Comparison of ENCODE assay signal across 24 cellular contexts in the genomic region with DNA sequence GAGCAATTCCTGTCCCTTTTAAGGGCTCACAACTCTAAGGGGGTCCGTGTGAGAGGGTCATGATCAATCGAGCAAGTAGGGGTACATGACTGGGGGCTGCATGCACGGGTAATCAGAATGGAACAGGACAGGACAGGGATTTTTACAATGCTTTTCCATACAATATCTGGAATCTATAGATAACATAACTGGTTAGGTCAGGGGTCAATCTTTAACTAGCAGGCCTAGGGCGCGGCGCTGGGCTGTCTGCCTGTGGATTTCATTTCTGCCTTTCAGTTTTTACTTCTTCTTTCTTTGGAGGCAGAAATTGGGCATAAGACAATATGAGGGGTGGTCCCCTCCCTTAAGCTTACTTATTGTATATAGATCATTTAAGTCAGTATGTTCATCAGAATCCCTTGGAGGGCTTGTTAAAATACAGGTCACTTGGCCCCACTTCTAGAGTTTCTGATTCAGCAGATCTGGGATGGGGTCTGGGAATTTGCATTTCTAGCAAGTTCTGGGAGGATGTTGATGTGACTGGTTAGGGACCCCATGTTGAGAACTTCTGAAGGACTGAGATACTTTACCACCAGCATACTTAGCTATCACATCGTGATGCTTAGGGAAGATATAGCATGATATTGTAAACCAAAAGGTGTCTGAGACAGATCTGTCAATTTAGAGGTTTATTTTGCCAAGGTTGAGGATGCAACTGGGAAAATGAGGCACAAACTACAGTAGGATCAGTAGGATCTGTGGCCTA. TPM values are rescaled to one million over a fixed set of nuclear protein-coding genes. Genes with fewer than 3 reads are reported as not detected.
DNase-seq lines count a peak whose midpoint lies in the region; ATAC-seq, FAIRE-seq and TF ChIP-seq lines count a peak whose summit lies in the region.
"Had no signal": no experiment of that assay in that cellular context is flagged by ENCODE, and none has a peak within 500 bp of the region (broad histone marks: within the 10 kb centered on the region; RNA-seq: fewer than 3 reads in every experiment).

No MANE protein-coding gene starts in this region.

- no peak overlapping the region for H2AK5ac ChIP-seq in H1 (ENCODE audit: low read depth, low read length)

- H3K4ac ChIP-seq in H1 (replicated peaks; ENCODE audit: insufficient read length, low read depth, low read length): no peak overlapping the region

- no peak overlapping the region for H2BK12ac ChIP-seq in H1 (ENCODE audit: low read depth, low read length)

- H3K27ac ChIP-seq in GM23338 (ENCODE audit: low read depth) (peak overlapping the region; percentile 68; the same call in 1 of the 2 replicates), H1 (ENCODE audit: low read depth, low read length) (peak overlapping the region; percentile 53; the same call in 1 of the 2 replicates), suprapubic skin (no peak overlapping the region)
- H3K27ac ChIP-seq: KMS-11, parathyroid adenoma had no signal

- WGBS in H1 (ENCODE audit: extremely low coverage in 1 of 2, insufficient coverage in 1 of 2, insufficient read length in 1 of 2, insufficient replicate concordance in 2 of 2, low coverage in 1 of 2, low lambda C conversion rate in 2 of 2, missing lambda C conversion rate in 1 of 2), 2 experiments: 89% methylated on average over 7 of the region's 7 CpGs; no CpG with 5 or more reads in 1 of the 2 experiments
- 87% methylated on average over 7 of the region's 7 CpGs for WGBS in suprapubic skin

- H3K9me2 ChIP-seq in GM23338 (ENCODE audit: insufficient read depth): no peaks in the 10 kb centered on the region

- peaks cover 52% of the 10 kb centered on the region for H3K4me1 Mint-ChIP-seq in GM23338
- H3K4me1 Mint-ChIP-seq in IgD-negative memory B cell: peaks cover 13 to 19% (median 16%) of the 10 kb centered on the region in 3 donors
- peaks cover 32% of the 10 kb centered on the region for H3K4me1 Mint-ChIP-seq in progenitor cell of endocrine pancreas (ENCODE audit: low read depth)

- CTCF ChIA-PET in H1 (lab: Charles Lee; ENCODE audit: partially characterized antibody): interaction anchor here (0.6 to 1.3 kb wide), 5 partner anchors 8 to 108 kb away, joined by 3 to 4 read pairs (median 3); no protein-coding TSS in a partner anchor

- peaks cover 45% of the 10 kb centered on the region for H3K4me1 ChIP-seq in GM23338 (ENCODE audit: insufficient read depth)
- peaks cover 1 to 20% (median 15%) of the 10 kb centered on the region in 4 experiments; a peak in 6 of 7 replicates for H3K4me1 ChIP-seq in H1 (replicated peaks in 1 of 4; ENCODE audit: control insufficient read depth in 3 of 4, insufficient read depth in 4 of 4, low read length in 3 of 4)
- H3K4me1 ChIP-seq in suprapubic skin: peaks cover 21% of the 10 kb centered on the region

- H4K5ac ChIP-seq in H1 (ENCODE audit: insufficient read length, low read depth, low read length): peak overlapping the region; percentile 18

- no peaks in the 10 kb centered on the region; the same call in 1 of the 2 replicates for H3F3A ChIP-seq in GM23338 (replicated peaks; ENCODE audit: low read depth)

- no peak overlapping the region for H4K8ac ChIP-seq in H1 (ENCODE audit: extremely low read depth, insufficient read depth, low read length)

- H3K4me2 ChIP-seq in GM23338 (peak overlapping the region; percentile 37; the same call in 1 of the 2 replicates), H1 (ENCODE audit: insufficient read depth in 1 of 2, low read depth in 2 of 2, low read length in 2 of 2) (peak overlapping the region; percentile 28 to 40; a peak in 1 of 4 replicates)
- H3K4me2 ChIP-seq: KMS-11 had no signal

- H3K4me3 ChIP-seq in GM23338 (0 out of 2 replicates have a peak overlapping the region, but pooled peaks have one; percentile 1), H1 (ENCODE audit: extremely low read depth in 1 of 4, insufficient read depth in 2 of 4, low read depth in 3 of 4, low read length in 4 of 4) (peak overlapping the region in 1 of 4 experiments; percentile 19; a peak in 1 of 8 replicates), suprapubic skin (no peak overlapping the region)

- no peak for TF ChIP-seq CTCF in GM23338 (conservative IDR thresholded peaks at IDR 0.05; ENCODE audit: low read depth in 2 of 2)
- TF ChIP-seq CTCF in H1 (IDR thresholded peaks at IDR 0.05; ENCODE audit: control extremely low read depth in 1 of 3, insufficient read depth in 1 of 3, low read depth in 1 of 3, low read length in 3 of 3): no peak
- TF ChIP-seq CTCF in progenitor cell of endocrine pancreas (IDR thresholded peaks at IDR 0.05; ENCODE audit: unreplicated experiment): no peak
- TF ChIP-seq CTCF in suprapubic skin (IDR thresholded peaks at IDR 0.05): no peak

- H3K14ac ChIP-seq in H1 (ENCODE audit: insufficient read length): no peak overlapping the region

- H3K36me3 ChIP-seq in GM23338 (ENCODE audit: insufficient read depth) (no peaks in the 10 kb centered on the region), H1 (ENCODE audit: control insufficient read depth in 2 of 4, insufficient read depth in 4 of 4, low read length in 3 of 4) (no peaks in the 10 kb centered on the region), suprapubic skin (no peaks in the 10 kb centered on the region)

- POLR2A ChIA-PET in H1 (lab: Charles Lee; ENCODE audit: partially characterized antibody): interaction anchor here (0.6 kb wide), 1 partner anchor 74 kb away, joined by 3 read pairs; no protein-coding TSS in a partner anchor

- H3K56ac ChIP-seq in H1 (replicated peaks; ENCODE audit: insufficient read length, low read depth, low read length): no peak overlapping the region

- H3K23me2 ChIP-seq in H1 (ENCODE audit: low read depth, low read length): peaks cover 8% of the 10 kb centered on the region

- H3K23ac ChIP-seq in H1 (ENCODE audit: insufficient read length): no peak overlapping the region

- H3K27ac Mint-ChIP-seq in GM23338: peak overlapping the region; percentile 2; the same call in 1 of the 2 replicates
- peak overlapping the region in 1 of 3 donors; percentile 9 for H3K27ac Mint-ChIP-seq in IgD-negative memory B cell
- H3K27ac Mint-ChIP-seq in progenitor cell of endocrine pancreas: peak overlapping the region; percentile 79
- H3K27ac Mint-ChIP-seq: activated CD4-positive, alpha-beta T cell treated with anti-CD3 and anti-CD28 coated beads, Interleukin-2, amount 10 ng/mL, durations not matched to agents 7 days and 5 days had no signal

- H3K4me3 Mint-ChIP-seq in GM23338 (peak overlapping the region; percentile 5; the same call in 1 of the 3 replicates), IgD-negative memory B cell (peak overlapping the region in 3 of 4 donors; percentile 25 to 75 (median 39)), progenitor cell of endocrine pancreas (ENCODE audit: low read depth) (no peak overlapping the region)
- H3K4me3 Mint-ChIP-seq: activated CD4-positive, alpha-beta T cell treated with anti-CD3 and anti-CD28 coated beads, Interleukin-2, amount 10 ng/mL, durations not matched to agents 7 days and 5 days had no signal

- no peak overlapping the region for H4K91ac ChIP-seq in H1 (replicated peaks; ENCODE audit: insufficient read length, low read length)

- H2AFZ ChIP-seq in GM23338 (no peak overlapping the region), H1 (ENCODE audit: low read length) (no peak overlapping the region)
- H2AFZ ChIP-seq: parathyroid adenoma had no signal

- no peak overlapping the region for H2BK15ac ChIP-seq in H1 (ENCODE audit: low read length)

- TF ChIP-seq POLR2A in H1 (IDR thresholded peaks at IDR 0.05; ENCODE audit: control extremely low read depth in 1 of 2, low read depth in 2 of 2, low read length in 2 of 2) (no peak), suprapubic skin (IDR thresholded peaks at IDR 0.05) (no peak)

- peak overlapping the region; percentile 49; the same call in 1 of the 2 replicates for H2BK5ac ChIP-seq in H1 (ENCODE audit: low read depth, low read length)

- peaks cover 2% of the 10 kb centered on the region in 2 experiments; a peak in 1 of 4 replicates for H3K9me3 ChIP-seq in H1 (ENCODE audit: insufficient read depth in 2 of 2, low read depth in 1 of 2, low read length in 1 of 2)
- H3K9me3 ChIP-seq in suprapubic skin: no peaks in the 10 kb centered on the region

- no peak for TF ChIP-seq RAD21 in H1 (IDR thresholded peaks at IDR 0.05 in 1 of 2, conservative IDR thresholded peaks at IDR 0.05 in 1 of 2; ENCODE audit: low read depth in 2 of 2, low read length in 2 of 2)

- H3K36me3 Mint-ChIP-seq in GM23338 (ENCODE audit: low read depth) (peaks cover 7% of the 10 kb centered on the region; the same call in 2 of the 3 replicates), IgD-negative memory B cell (peaks cover 1% of the 10 kb centered on the region), progenitor cell of endocrine pancreas (ENCODE audit: insufficient read depth) (peaks cover 1% of the 10 kb centered on the region)

- H3K9me3 Mint-ChIP-seq in GM23338: peaks cover 12% of the 10 kb centered on the region
- H3K9me3 Mint-ChIP-seq in IgD-negative memory B cell: peaks cover 0 to 17% (median 10%) of the 10 kb centered on the region in 3 donors
- peaks cover 15% of the 10 kb centered on the region for H3K9me3 Mint-ChIP-seq in progenitor cell of endocrine pancreas (ENCODE audit: low read depth)

- DNase-seq in GM23338 (ENCODE audit: low spot score) (no peak), H1 (ENCODE audit: low read depth in 1 of 2, low spot score in 2 of 2) (no peak), progenitor cell of endocrine pancreas (ENCODE audit: low spot score, unreplicated experiment) (no peak), suprapubic skin (ENCODE audit: low spot score in 2 of 2) (no peak), COR-L47 (lab: John Stamatoyannopoulos, UW) (no peak), SIG-M5 treated with dmso at 0.1 percent for 504 hours (lab: John Stamatoyannopoulos, UW; ENCODE audit: unreplicated experiment) (no peak)
- DNase-seq: activated CD4-positive, alpha-beta T cell treated with anti-CD3 and anti-CD28 coated beads, Interleukin-2, amount 10 ng/mL, durations not matched to agents 7 days and 5 days; activated CD8-positive, alpha-beta memory T cell treated with anti-CD3 and anti-CD28 coated beads, Interleukin-2, amount 50 U/mL, for 48 hours; amygdala; CD4-positive, alpha-beta memory T cell; cortex of kidney; DMS53; GDM1; mesenchymal stem cell; naive thymus-derived CD8-positive, alpha-beta T cell; NCI-H1694 treated with DMSO at 0.1 percent for 48 hours; PC-3; Right ventricle myocardium superior had no signal

- H3K18ac ChIP-seq in H1 (ENCODE audit: extremely low read depth, low read length): no peak overlapping the region

- H3K79me1 ChIP-seq in H1 (ENCODE audit: low read depth, low read length): peaks cover 4% of the 10 kb centered on the region

- no peak for TF ChIP-seq EP300 in H1 (IDR thresholded peaks at IDR 0.05; ENCODE audit: borderline replicate concordance in 1 of 2, low read depth in 2 of 2, low read length in 2 of 2)
- no peak for TF ChIP-seq EP300 in suprapubic skin (IDR thresholded peaks at IDR 0.05)

- no peak overlapping the region for H2BK20ac ChIP-seq in H1 (ENCODE audit: low read length)

- H4K20me1 ChIP-seq in GM23338 (replicated peaks; ENCODE audit: insufficient read depth) (peaks cover 6% of the 10 kb centered on the region), H1 (replicated peaks in 1 of 2; ENCODE audit: control insufficient read depth in 1 of 2, insufficient read depth in 2 of 2, low read length in 2 of 2) (peaks cover 4 to 10% of the 10 kb centered on the region in 2 experiments)

- H2BK120ac ChIP-seq in H1 (replicated peaks; ENCODE audit: low read depth, low read length): peak overlapping the region; percentile 12

- FAIRE-seq in H1 (lab: Jason Lieb, UNC): no peak
- FAIRE-seq: bronchial epithelial cell, endometrium had no signal

- H3K27me3 ChIP-seq in GM23338 (ENCODE audit: insufficient read depth) (no peaks in the 10 kb centered on the region), H1 (replicated peaks in 1 of 4; ENCODE audit: control insufficient read depth in 3 of 4, extremely low read depth in 1 of 4, insufficient read depth in 3 of 4, low read length in 3 of 4) (no peaks in the 10 kb centered on the region), suprapubic skin (no peaks in the 10 kb centered on the region)

- peaks cover 4% of the 10 kb centered on the region for H3K27me3 Mint-ChIP-seq in GM23338 (ENCODE audit: insufficient read depth, low read depth, poor library complexity)
- no peaks in the 10 kb centered on the region for H3K27me3 Mint-ChIP-seq in IgD-negative memory B cell
- H3K27me3 Mint-ChIP-seq in progenitor cell of endocrine pancreas: no peaks in the 10 kb centered on the region
- H3K27me3 Mint-ChIP-seq: activated CD4-positive, alpha-beta T cell treated with anti-CD3 and anti-CD28 coated beads, Interleukin-2, amount 10 ng/mL, durations not matched to agents 7 days and 5 days; CD4-positive, alpha-beta memory T cell; naive thymus-derived CD8-positive, alpha-beta T cell had no signal

- H3K79me2 ChIP-seq in GM23338 (replicated peaks; ENCODE audit: insufficient read depth) (peaks cover 18% of the 10 kb centered on the region), H1 (ENCODE audit: control insufficient read depth in 1 of 2, insufficient read depth in 2 of 2, low read length in 2 of 2) (peaks cover 0 to 19% of the 10 kb centered on the region in 2 experiments)

- H3K9ac ChIP-seq in H1 (replicated peaks in 1 of 4; ENCODE audit: extremely low read depth in 1 of 4, low read depth in 3 of 4, low read length in 3 of 4): no peak overlapping the region
- H3K9ac ChIP-seq: KMS-11, parathyroid adenoma had no signal

- no peak for ATAC-seq in GM23338
- ATAC-seq: naive thymus-derived CD8-positive, alpha-beta T cell; PC-3; sciatic nerve had no signal

RNA-seq across cellular contexts. Expression of a gene that starts 2.8 kb away (rescaled TPM):
- 36.9 and 42.3 TPM in 2 replicates for total RNA-seq in GM23338 (2014; rRNA removed; shearing (Covaris generic))
- polyA plus RNA-seq in GM23338 (2016; fragmentation: Nextera tagmentation; extraction: Ambion mirVana) (6.5 and 8.5 TPM in 2 replicates), IgD-negative memory B cell (8.2 TPM), H1 (2011; rRNA removed) (25.6 and 38.6 TPM in 2 replicates)
- total RNA-seq in H1 (2021; fragmentation: NEBNext Ultra II Directional; extraction: Animal tissue kit (Norgen Biotek cat#: 25700)): 34.3 and 36.4 TPM in 2 replicates
- 32.2 TPM for polyA plus RNA-seq in H1 (2011; cell fraction: cytosol; rRNA removed)
- 100 TPM for polyA plus RNA-seq in H1 (2011; cell fraction: nucleus; rRNA removed)
- polyA plus RNA-seq in H1 (2012, experiment 1 of 2): 21.4 to 36.6 TPM (median 30.9 TPM) in 4 replicates
- polyA plus RNA-seq in H1 (2012, experiment 2 of 2): 5.1 TPM
- polyA plus RNA-seq in H1 (2013, experiment 1 of 2): 8.9 TPM
- 8.7 TPM for polyA plus RNA-seq in H1 (2013, experiment 2 of 2)
- polyA minus RNA-seq in H1 (2011; rRNA and poly(A)+ RNA removed): 112 and 124 TPM in 2 replicates
- polyA minus RNA-seq in H1 (2011; cell fraction: cytosol; rRNA and poly(A)+ RNA removed): 55.2 TPM
- polyA minus RNA-seq in H1 (2011; cell fraction: nucleus; rRNA and poly(A)+ RNA removed): 97.0 TPM
- total RNA-seq in progenitor cell of endocrine pancreas (30.5 and 33.0 TPM in 2 replicates), suprapubic skin (10 to 100 TPM; 13.6 to 25.2 (median 17.2) TPM)
